In the genomic region with DNA sequence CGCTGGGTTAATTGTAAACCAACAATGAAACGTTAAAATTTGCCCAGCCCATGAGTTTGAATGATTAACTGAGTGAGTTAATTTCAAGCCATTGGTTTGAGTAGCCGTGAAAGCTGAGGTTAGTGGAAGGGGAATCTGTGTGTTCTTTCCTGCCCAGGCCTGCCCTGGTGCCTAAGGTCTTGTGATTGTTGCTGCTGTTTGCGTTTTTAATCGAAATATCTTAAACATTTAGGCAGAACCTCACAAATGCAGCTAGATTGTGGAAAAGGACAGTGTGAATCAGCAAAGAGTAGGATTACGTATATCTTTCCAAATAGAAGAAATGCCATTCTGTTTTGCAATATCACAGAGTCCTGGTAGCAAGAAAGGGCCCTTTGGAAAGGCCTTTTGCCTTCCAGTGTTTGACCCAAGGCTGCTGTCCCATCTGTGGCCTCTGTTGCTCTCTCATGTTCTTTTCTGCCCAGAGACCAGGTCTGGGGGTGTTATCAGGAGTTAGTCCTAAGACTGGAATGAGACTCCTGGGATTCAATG, we compare ENCODE assay signal across 10 cellular contexts.
DNase-seq lines count a peak whose midpoint lies in the region; ATAC-seq and TF ChIP-seq lines count a peak whose summit lies in the region.
"Had no signal": no experiment of that assay in that cellular context is flagged by ENCODE, and none has a peak within 500 bp of the region (broad histone marks: within the 10 kb centered on the region; RNA-seq: fewer than 3 reads in every experiment).

No MANE protein-coding gene starts in this region.

- no peak overlapping the region for H3K4me3 ChIP-seq in AG04450 (ENCODE audit: low read depth, low read length)
- H3K4me3 ChIP-seq in PC-3 (ENCODE audit: low read length), result no peak overlapping the region
- H3K4me3 ChIP-seq: Peyer's patch had no signal

- ATAC-seq in GM21447 (IDR thresholded peaks at IDR 0.05; ENCODE audit: unreplicated experiment), result peak; percentile 50
- peak; percentile 42 for ATAC-seq in PC-3

- H3K9ac ChIP-seq in PC-3 (ENCODE audit: low read length), result peak overlapping the region; percentile 1; the same call in 1 of the 2 replicates

- no TSS peak for BruUV-seq in PC-3 (replicated peaks; lab: Mats Ljungman, UMichigan)

- H2AFZ ChIP-seq in PC-3 (ENCODE audit: low read length), result no peak overlapping the region

- POLR2A ChIA-PET in AG04450 (lab: Yijun Ruan, JAX) (interaction anchor here (0.6 kb wide), 3 partner anchors 35 to 96 kb away, joined by 3 to 5 read pairs (median 3); no protein-coding TSS in a partner anchor), PC-3 (lab: Charles Lee; ENCODE audit: unreplicated experiment) (no interaction called here)

- H3K27me3 Mint-ChIP-seq in immature natural killer cell (ENCODE audit: low read depth in 3 of 3), result peaks cover 0 to 2% (median 0%) of the 10 kb centered on the region in 3 donors

- H3K9me2 ChIP-seq in PC-3 (replicated peaks; ENCODE audit: low read length), result no peaks in the 10 kb centered on the region

- peaks cover 56% of the 10 kb centered on the region for H3K4me1 ChIP-seq in PC-3 (ENCODE audit: insufficient read depth, low read length)
- H3K4me1 ChIP-seq: Peyer's patch had no signal

- peaks cover 6% of the 10 kb centered on the region for H3F3A ChIP-seq in PC-3 (ENCODE audit: low read length, unreplicated experiment)

- H3K4me1 Mint-ChIP-seq in immature natural killer cell, result peaks cover 0 to 6% of the 10 kb centered on the region in 2 donors

- peaks cover 7% of the 10 kb centered on the region; the same call in 1 of the 2 replicates for H3K79me2 ChIP-seq in PC-3 (ENCODE audit: low read length)

- no peak overlapping the region for H3K27ac Mint-ChIP-seq in immature natural killer cell

- H3K9me3 ChIP-seq in AG04450 (ENCODE audit: control insufficient read depth, insufficient read depth, low read length) (peaks cover 2% of the 10 kb centered on the region; the same call in 1 of the 2 replicates), PC-3 (ENCODE audit: low read length) (peaks cover 8% of the 10 kb centered on the region; the same call in 1 of the 2 replicates)
- H3K9me3 ChIP-seq: Peyer's patch had no signal

- peak overlapping the region; percentile 54 for H3K4me2 ChIP-seq in PC-3 (ENCODE audit: low read length)

- TF ChIP-seq CTCF in AG04450 (IDR thresholded peaks at IDR 0.05; ENCODE audit: low read depth, low read length), result no peak
- no peak for TF ChIP-seq CTCF in PC-3 (conservative IDR thresholded peaks at IDR 0.05; ENCODE audit: low read depth, low read length)

- no peaks in the 10 kb centered on the region for H3K27me3 ChIP-seq in AG04450 (ENCODE audit: control insufficient read depth, insufficient read depth, low read length)
- H3K27me3 ChIP-seq in PC-3 (ENCODE audit: low read length), result no peaks in the 10 kb centered on the region
- H3K27me3 ChIP-seq: Peyer's patch had no signal

- H3K9me3 Mint-ChIP-seq in immature natural killer cell, result peaks cover 0 to 2% (median 0%) of the 10 kb centered on the region in 6 donors

- intact Hi-C loops in PC-3 (cut with micrococcal nuclease), result loop anchor here (2.0 to 10.0 kb wide), 2 partner anchors 39 to 145 kb away; no protein-coding TSS in a partner anchor

- DNase-seq in AG04450 (ENCODE audit: low read depth, low spot score), result peak; percentile 70
- peak; percentile 73 for DNase-seq in PC-3
- peak; percentile 94 for DNase-seq in iris pigment epithelial cell (ENCODE audit: low read depth)
- DNase-seq in D341Med (ENCODE audit: low spot score), result no peak
- no peak for DNase-seq in NCI-H187 (lab: John Stamatoyannopoulos, UW)
- DNase-seq in activated naive CD4-positive, alpha-beta T cell treated with anti-CD3 and anti-CD28 coated beads, Interleukin-2, amount 50 U/mL, for 16 hours, result no peak
- DNase-seq in immature natural killer cell, result no peak
- DNase-seq: effector memory CD4-positive, alpha-beta T cell; Peyer's patch had no signal

- no peaks in the 10 kb centered on the region for H4K20me1 ChIP-seq in PC-3 (ENCODE audit: low read length)

- CTCF ChIA-PET in AG04450 (lab: Charles Lee), result interaction anchor here (0.9 to 1.4 kb wide), 2 partner anchors 114 to 127 kb away, joined by 3 to 4 read pairs; partner anchors contain the start of gene MSI2
- CTCF ChIA-PET in PC-3 (lab: Charles Lee), result no interaction called here

- H3K27ac ChIP-seq in AG04450 (ENCODE audit: low read depth, low read length) (peak overlapping the region; percentile 91), PC-3 (ENCODE audit: low read length) (peak overlapping the region; percentile 61)
- H3K27ac ChIP-seq: Peyer's patch had no signal

- H3K36me3 Mint-ChIP-seq in immature natural killer cell, result peaks cover 0 to 3% (median 0%) of the 10 kb centered on the region in 3 donors

- H3K36me3 ChIP-seq in PC-3 (ENCODE audit: low read depth, low read length), result peaks cover 7% of the 10 kb centered on the region; the same call in 1 of the 2 replicates
- H3K36me3 ChIP-seq: Peyer's patch had no signal

- H3K4me3 Mint-ChIP-seq in immature natural killer cell, result no peak overlapping the region

Comparison
In these comparisons a context has a peak if more than half of its experiments do, and no peak if none do; other contexts are left out.
1. DNase-seq: peak in AG04450 (single experiment), PC-3 (single experiment) and iris pigment epithelial cell (single experiment); none in D341Med (single experiment), NCI-H187 (0 of 2), activated naive CD4-positive, alpha-beta T cell treated with anti-CD3 and anti-CD28 coated beads, Interleukin-2, amount 50 U/mL, for 16 hours (single experiment) and immature natural killer cell (0 of 3).